In the genomic region with DNA sequence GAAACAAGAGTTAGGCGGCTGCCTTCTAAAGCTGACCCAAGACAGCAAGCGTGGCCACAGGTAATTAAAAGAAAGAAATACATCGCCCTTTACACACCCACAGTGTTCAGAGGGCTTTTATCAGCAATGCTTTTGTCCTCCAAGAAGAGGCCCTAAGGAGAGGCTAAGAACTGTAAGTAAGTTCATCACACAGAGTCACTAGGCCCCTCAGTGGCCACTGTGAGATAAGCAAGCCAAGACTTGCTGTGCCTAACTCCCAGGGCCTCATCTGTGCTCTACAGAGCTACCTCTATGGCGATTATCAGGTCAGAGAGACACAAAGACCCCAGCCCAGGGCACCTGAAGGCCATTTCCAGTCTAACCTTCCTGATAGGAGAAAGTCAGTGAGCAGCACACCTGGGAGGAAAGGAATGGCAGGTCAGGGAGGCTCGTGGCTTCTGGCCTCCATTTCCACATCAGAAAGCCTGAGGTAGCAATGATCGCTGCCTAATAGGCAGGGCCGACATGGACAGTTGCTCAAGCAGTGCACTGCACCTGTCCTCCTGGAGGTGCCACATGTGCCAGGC, we compare ENCODE assay signal across 13 cellular contexts.
DNase-seq lines count a peak whose midpoint lies in the region; ATAC-seq, FAIRE-seq and TF ChIP-seq lines count a peak whose summit lies in the region.
"Had no signal": no experiment of that assay in that cellular context is flagged by ENCODE, and none has a peak within 500 bp of the region (broad histone marks: within the 10 kb centered on the region; RNA-seq: fewer than 3 reads in every experiment).

No MANE protein-coding gene starts in this region.

- no peaks in the 10 kb centered on the region for H3K36me3 ChIP-seq in testis (ENCODE audit: low read depth, missing control alignments)
- H3K36me3 ChIP-seq: SJSA1 had no signal

- 88 to 90% methylated on average over 6 to 7 of the region's 7 CpGs for WGBS in testis, 2 donors

- no peak for FAIRE-seq in GM19239 (lab: Jason Lieb, UNC)
- FAIRE-seq: A549 had no signal

- H3K4me1 ChIP-seq in testis, result no peaks in the 10 kb centered on the region
- H3K4me1 ChIP-seq: A549 had no signal

- H3K27me3 ChIP-seq in testis, result no peaks in the 10 kb centered on the region
- H3K27me3 ChIP-seq: SJSA1 had no signal

- H3K27ac ChIP-seq in testis, result no peak overlapping the region
- H3K27ac ChIP-seq: A549, SJSA1 had no signal

- no peak for TF ChIP-seq POLR2A in testis (IDR thresholded peaks at IDR 0.05)

- no peak for ATAC-seq in GM21786 (IDR thresholded peaks at IDR 0.05; ENCODE audit: unreplicated experiment)
- ATAC-seq: A549 had no signal

- peak; percentile 27 for DNase-seq in NCI-H82 (lab: John Stamatoyannopoulos, UW)
- DNase-seq in NCI-H82 treated with DMSO at 0.1 percent for 48 hours (lab: John Stamatoyannopoulos, UW; ENCODE audit: unreplicated experiment), result no peak
- peak; percentile 38 for DNase-seq in SW480 (ENCODE audit: low spot score)
- peak; percentile 61 for DNase-seq in fibroblast of villous mesenchyme (ENCODE audit: low read depth)
- peak; percentile 59 for DNase-seq in testis
- no peak for DNase-seq in germinal center (ENCODE audit: low spot score)
- DNase-seq in GM19239 (ENCODE audit: insufficient read length, low spot score), result no peak
- DNase-seq: activated CD4-positive, alpha-beta T cell treated with anti-CD3 and anti-CD28 coated beads for 4 hours; activated gamma-delta T cell; NCI-H226 had no signal

- intact Hi-C loops in testis (cut with DNase I; ENCODE audit: low total_unique reads), result no loop called here

- no peak overlapping the region for H3K4me3 ChIP-seq in fibroblast of villous mesenchyme (ENCODE audit: low read depth, low read length)
- H3K4me3 ChIP-seq in testis, result no peak overlapping the region
- H3K4me3 ChIP-seq: A549, SJSA1 had no signal

- TF ChIP-seq CTCF in fibroblast of villous mesenchyme (IDR thresholded peaks at IDR 0.05; ENCODE audit: insufficient read depth, low read depth, low read length) (peak; percentile 52), testis (IDR thresholded peaks at IDR 0.05) (no peak)

- no peaks in the 10 kb centered on the region for H3K9me3 ChIP-seq in testis
- H3K9me3 ChIP-seq: SJSA1 had no signal

Comparison
In these comparisons a context has a peak if more than half of its experiments do, and no peak if none do; other contexts are left out.
1. DNase-seq: peak in NCI-H82 (single experiment), SW480 (single experiment), fibroblast of villous mesenchyme (single experiment) and testis (single experiment); none in NCI-H82 treated with DMSO at 0.1 percent for 48 hours (single experiment), germinal center (single experiment) and GM19239 (single experiment).